ENCODE assay signal across 21 cellular contexts in the genomic region with DNA sequence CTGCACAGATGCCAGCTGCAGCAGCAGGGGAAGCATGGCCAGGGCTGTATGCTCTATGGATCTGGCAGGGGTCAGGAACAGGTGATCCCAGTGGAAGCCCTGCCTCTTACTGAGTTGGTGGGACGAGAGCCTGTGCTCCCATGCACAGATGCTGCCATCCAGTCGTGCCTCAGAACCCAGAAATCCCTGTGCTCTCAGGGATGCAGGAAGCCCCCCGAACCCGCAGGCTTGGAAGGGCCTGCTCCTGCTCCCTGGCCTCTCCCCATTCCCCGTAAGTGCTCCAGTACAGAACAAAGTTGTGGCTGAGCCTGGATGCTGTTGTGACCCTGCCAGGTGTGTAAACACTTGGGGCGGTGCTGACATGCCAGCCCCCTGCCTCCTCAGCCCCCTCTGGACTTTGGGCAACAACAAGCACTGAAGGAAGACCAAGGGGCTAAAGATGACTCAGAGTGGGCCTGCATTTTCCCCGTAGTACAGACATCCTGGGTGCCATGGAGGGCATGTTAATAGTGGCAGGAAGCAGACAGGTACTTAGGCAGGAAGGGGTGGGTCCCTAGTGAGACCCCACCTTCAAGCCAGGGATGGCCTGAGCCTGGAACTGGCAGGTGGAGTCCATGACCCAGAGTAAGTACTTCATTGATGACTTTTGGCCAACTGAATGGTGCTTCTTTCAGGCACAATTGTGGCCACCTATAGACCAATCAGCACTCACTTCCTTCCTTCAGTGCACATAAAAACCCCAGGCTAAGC.
DNase-seq lines count a peak whose midpoint lies in the region; ATAC-seq and TF ChIP-seq lines count a peak whose summit lies in the region.
"Had no signal": no experiment of that assay in that cellular context is flagged by ENCODE, and none has a peak within 500 bp of the region (broad histone marks: within the 10 kb centered on the region; RNA-seq: fewer than 3 reads in every experiment).

No MANE protein-coding gene starts in this region.

- H2AFZ ChIP-seq in trophoblast cell (ENCODE audit: insufficient read depth, low read length, poor library complexity): no peak overlapping the region
- H2AFZ ChIP-seq: GM23248 had no signal

- no peaks in the 10 kb centered on the region for H3K4me1 ChIP-seq in left ventricle myocardium inferior
- no peaks in the 10 kb centered on the region for H3K4me1 ChIP-seq in trophoblast cell (ENCODE audit: control insufficient read depth in 1 of 2, insufficient read depth in 2 of 2, low read length in 2 of 2)
- H3K4me1 ChIP-seq in spleen: no peaks in the 10 kb centered on the region
- no peaks in the 10 kb centered on the region for H3K4me1 ChIP-seq in upper lobe of left lung
- H3K4me1 ChIP-seq: BLaER1, Caco-2 had no signal

- H3K27me3 ChIP-seq in left ventricle myocardium inferior (ENCODE audit: low read depth): no peaks in the 10 kb centered on the region
- no peaks in the 10 kb centered on the region for H3K27me3 ChIP-seq in trophoblast cell (ENCODE audit: insufficient read depth, low read length)
- H3K27me3 ChIP-seq in spleen (replicated peaks in 1 of 7): no peaks in the 10 kb centered on the region
- no peaks in the 10 kb centered on the region for H3K27me3 ChIP-seq in upper lobe of left lung
- H3K27me3 ChIP-seq: BLaER1 had no signal

- intact Hi-C loops in Right ventricle myocardium inferior (cut with DNase I): no loop called here
- intact Hi-C loops in left ventricle myocardium inferior (cut with micrococcal nuclease): no loop called here
- intact Hi-C loops in spleen (cut with DNase I; ENCODE audit: low total_unique reads): no loop called here

- TF ChIP-seq CTCF in left ventricle myocardium inferior (IDR thresholded peaks at IDR 0.05; ENCODE audit: borderline replicate concordance): no peak
- no peak for TF ChIP-seq CTCF in spleen (IDR thresholded peaks at IDR 0.05 in 8 of 11, conservative IDR thresholded peaks at IDR 0.05 in 3 of 11)
- TF ChIP-seq CTCF in upper lobe of left lung (IDR thresholded peaks at IDR 0.05): no peak

- no peak overlapping the region for H4K12ac ChIP-seq in trophoblast cell (ENCODE audit: low read depth, low read length)

- no peak overlapping the region for H2BK12ac ChIP-seq in trophoblast cell (ENCODE audit: low read length)

- TF ChIP-seq POLR2A in spleen (IDR thresholded peaks at IDR 0.05) (no peak), upper lobe of left lung (IDR thresholded peaks at IDR 0.05) (no peak)

- no peak overlapping the region for H4K8ac ChIP-seq in trophoblast cell (ENCODE audit: low read depth, low read length)

- H3K79me2 ChIP-seq in trophoblast cell (ENCODE audit: control insufficient read depth, insufficient read depth, low read length, poor library complexity): no peaks in the 10 kb centered on the region

- H3K23ac ChIP-seq in trophoblast cell (ENCODE audit: low read length): no peak overlapping the region

- H3K14ac ChIP-seq in trophoblast cell (ENCODE audit: low read length): no peak overlapping the region

- no CpG with 5 or more reads among the region's 7 CpGs for WGBS in trophoblast cell (ENCODE audit: extremely low coverage, insufficient coverage, insufficient read length)
- 77 to 89% (median 80%) methylated on average over 1 to 7 of the region's 7 CpGs for WGBS in spleen, 5 donors
- 68 to 95% methylated on average over 4 to 6 of the region's 7 CpGs for WGBS in upper lobe of left lung, 2 donors

- H3K9me3 ChIP-seq in left ventricle myocardium inferior (replicated peaks) (peaks cover 31% of the 10 kb centered on the region), trophoblast cell (ENCODE audit: insufficient read depth, low read depth, low read length) (peaks cover 3% of the 10 kb centered on the region), spleen (peaks cover 0 to 48% (median 30%) of the 10 kb centered on the region in 8 donors), upper lobe of left lung (peaks cover 0 to 12% (median 0%) of the 10 kb centered on the region in 4 donors)
- H3K9me3 ChIP-seq: Caco-2 had no signal

- no peak for TF ChIP-seq EP300 in upper lobe of left lung (IDR thresholded peaks at IDR 0.05)

- no peak overlapping the region for H3K18ac ChIP-seq in trophoblast cell (ENCODE audit: low read length)

- H2BK120ac ChIP-seq in trophoblast cell (ENCODE audit: insufficient read depth, low read length, poor library complexity): no peak overlapping the region

- H3K4ac ChIP-seq in trophoblast cell (ENCODE audit: low read depth, low read length): no peak overlapping the region

- H3K79me1 ChIP-seq in trophoblast cell (ENCODE audit: low read length): no peaks in the 10 kb centered on the region

- no peak overlapping the region for H3K9ac ChIP-seq in trophoblast cell (ENCODE audit: low read length)
- H3K9ac ChIP-seq: BLaER1, GM23248 had no signal

- no peak overlapping the region for H3K4me2 ChIP-seq in trophoblast cell (ENCODE audit: low read length)
- H3K4me2 ChIP-seq: BLaER1 had no signal

- H3K27ac ChIP-seq in left ventricle myocardium inferior (replicated peaks) (no peak overlapping the region), trophoblast cell (ENCODE audit: low read depth, low read length) (no peak overlapping the region), spleen (no peak overlapping the region), upper lobe of left lung (no peak overlapping the region)
- H3K27ac ChIP-seq: 22Rv1, BLaER1, C4-2B, GM23248 had no signal

- peak; percentile 56 for DNase-seq in Right ventricle myocardium inferior (ENCODE audit: missing footprints)
- no peak for DNase-seq in left ventricle myocardium inferior
- no peak for DNase-seq in trophoblast cell
- DNase-seq in spleen: peak; percentile 62
- DNase-seq in upper lobe of left lung: peak in 1 of 2 donors; percentile 41
- DNase-seq in NCI-H187 (lab: John Stamatoyannopoulos, UW): no peak
- DNase-seq in activated T-cell treated with anti-CD3 and anti-CD28 coated beads, Interleukin-2, amount 50 U/mL, for 48 hours: no peak
- DNase-seq: Caco-2; CD4-positive, CD25-positive, alpha-beta regulatory T cell; CD8-positive, alpha-beta T cell; DMS153; EL; GDM1; GM23248; H7; HCEC 1CT had no signal

- H3K4me3 ChIP-seq in left ventricle myocardium inferior (no peak overlapping the region), trophoblast cell (ENCODE audit: low read depth, low read length) (peak overlapping the region; percentile 44), spleen (no peak overlapping the region), upper lobe of left lung (no peak overlapping the region)
- H3K4me3 ChIP-seq: BLaER1, GM12878, GM23248 had no signal

- no peak overlapping the region for H2AK5ac ChIP-seq in trophoblast cell (ENCODE audit: low read length)

- no peak overlapping the region for H2BK5ac ChIP-seq in trophoblast cell (ENCODE audit: low read depth, low read length, poor library complexity)

- ATAC-seq in Right ventricle myocardium inferior (no peak), upper lobe of left lung (ENCODE audit: low FRiP score in 2 of 2) (peak; percentile 10 to 65), HG03442 (IDR thresholded peaks at IDR 0.05; ENCODE audit: unreplicated experiment) (no peak)
- ATAC-seq: CD8-positive, alpha-beta T cell; GM12878 had no signal

- H3K36me3 ChIP-seq in left ventricle myocardium inferior (no peaks in the 10 kb centered on the region), trophoblast cell (ENCODE audit: control insufficient read depth in 1 of 2, insufficient read depth in 2 of 2, low read length in 2 of 2) (no peaks in the 10 kb centered on the region), spleen (no peaks in the 10 kb centered on the region), upper lobe of left lung (no peaks in the 10 kb centered on the region)
- H3K36me3 ChIP-seq: BLaER1 had no signal

- H4K91ac ChIP-seq in trophoblast cell (ENCODE audit: low read depth, low read length): no peak overlapping the region

Comparison
In these comparisons a context has a peak if more than half of its experiments do, and no peak if none do; other contexts are left out.
1. DNase-seq: peak in Right ventricle myocardium inferior (single experiment) and spleen (single experiment); none in left ventricle myocardium inferior (single experiment), trophoblast cell (0 of 2), NCI-H187 (0 of 2) and activated T-cell treated with anti-CD3 and anti-CD28 coated beads, Interleukin-2, amount 50 U/mL, for 48 hours (0 of 2).
2. ATAC-seq: peak in upper lobe of left lung (2 of 2); none in Right ventricle myocardium inferior (single experiment) and HG03442 (single experiment).